ENCODE assay signal across 2 cellular contexts in genomic region chr12:112803620-112804279, GRCh38.
TF ChIP-seq lines count a peak whose summit lies in the region.

No MANE protein-coding gene starts in this region.

TF ChIP-seq in IMR-90, 13 proteins besides CTCF, POLR2A, EP300 and RAD21:
- TF ChIP-seq FOS (IDR thresholded peaks at IDR 0.05; ENCODE audit: low read depth, low read length): no peak
- TF ChIP-seq CEBPB (IDR thresholded peaks at IDR 0.05; ENCODE audit: low read depth, low read length): 0 out of 2 replicates have a peak, but pooled peaks have one; percentile 12

TF ChIP-seq in K562, 482 proteins besides CTCF, POLR2A, EP300 and RAD21:
- TF ChIP-seq MAFG (tag; conservative IDR thresholded peaks at IDR 0.05) (no peak), CEBPB (tag; IDR thresholded peaks at IDR 0.05) (peak; percentile 55), CEBPG (CRISPR knock-in tag; IDR thresholded peaks at IDR 0.05) (no peak), CEBPG (tag; conservative IDR thresholded peaks at IDR 0.05 in 1 of 2, IDR thresholded peaks at IDR 0.05 in 1 of 2) (peak; percentile 44 to 62)
